ENCODE assay signal across 1 cellular context in genomic region chr13:76038920-76039716, GRCh38.
TF ChIP-seq lines count a peak whose summit lies in the region.

No MANE protein-coding gene starts in this region.

TF ChIP-seq in SK-N-SH, 30 proteins besides CTCF, POLR2A, EP300 and RAD21 (continued from another document):
- TF ChIP-seq PBX3 (IDR thresholded peaks at IDR 0.05): no peak
- no peak for TF ChIP-seq YY1 (IDR thresholded peaks at IDR 0.05; ENCODE audit: low read depth)
- TF ChIP-seq GABPA (IDR thresholded peaks at IDR 0.05; ENCODE audit: low read depth): no peak
